In the genomic region with DNA sequence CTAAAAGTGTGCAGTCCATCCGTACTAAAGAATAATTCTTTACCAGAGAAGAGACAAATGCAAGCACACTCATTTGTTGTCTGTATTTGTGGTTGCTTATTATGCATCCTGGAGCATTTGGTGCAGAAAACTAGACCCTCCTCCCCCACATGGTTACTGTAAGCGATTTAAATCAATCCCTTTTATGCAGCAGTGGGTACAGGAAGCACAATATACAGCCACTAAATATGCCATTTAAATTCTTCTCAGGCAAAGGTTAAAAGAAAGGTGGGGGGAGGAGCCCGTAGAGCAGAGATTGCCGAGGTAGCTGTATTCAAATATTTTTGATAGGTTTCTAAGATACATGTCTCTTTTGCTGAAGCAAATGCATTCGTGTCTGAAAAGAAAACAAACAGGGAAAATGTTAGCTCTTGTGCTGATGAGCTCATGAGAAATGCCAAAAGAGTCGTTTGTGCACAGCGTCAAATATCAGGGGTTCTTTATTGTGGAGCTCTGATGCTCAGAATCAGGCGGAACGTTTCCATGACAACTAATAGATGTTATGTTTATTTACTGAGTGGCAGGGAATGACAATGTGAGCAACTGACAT, we compare ENCODE assay signal across 13 cellular contexts.
DNase-seq lines count a peak whose midpoint lies in the region; ATAC-seq lines count a peak whose summit lies in the region.
"Had no signal": no experiment of that assay in that cellular context is flagged by ENCODE, and none has a peak within 500 bp of the region (broad histone marks: within the 10 kb centered on the region; RNA-seq: fewer than 3 reads in every experiment).

No MANE protein-coding gene starts in this region.

- no peak overlapping the region for H3K9ac ChIP-seq in mucosa of rectum (ENCODE audit: low read depth in 1 of 2, low read length in 2 of 2)

- H3K4me3 ChIP-seq in mucosa of rectum (ENCODE audit: low read length in 2 of 2): no peak overlapping the region
- H3K4me3 ChIP-seq: prostate gland had no signal

- H3K9me3 Mint-ChIP-seq in activated T-cell treated with anti-CD3 and anti-CD28 coated beads, Interleukin-2, amount 50 U/mL, for 4 hours: no peaks in the 10 kb centered on the region

- no peak for ATAC-seq in activated T-cell treated with anti-CD3 and anti-CD28 coated beads, Interleukin-2, amount 50 U/mL, for 4 hours
- no peak for ATAC-seq in GM18870 (IDR thresholded peaks at IDR 0.05; ENCODE audit: unreplicated experiment)
- ATAC-seq: PC-3, WTC11 had no signal

- no peaks in the 10 kb centered on the region for H3K27me3 ChIP-seq in mucosa of rectum (ENCODE audit: control insufficient read depth in 2 of 2, insufficient read depth in 2 of 2, low read length in 2 of 2)

- no peaks in the 10 kb centered on the region for H3K9me3 ChIP-seq in mucosa of rectum (ENCODE audit: control insufficient read depth in 2 of 2, low read length in 2 of 2)
- H3K9me3 ChIP-seq: prostate gland had no signal

- DNase-seq in DMS53 (lab: John Stamatoyannopoulos, UW): peak; percentile 99
- peak; percentile 75 for DNase-seq in NCI-H2029 treated with DMSO at 0.1 percent for 48 hours (lab: John Stamatoyannopoulos, UW)
- DNase-seq in astrocyte of the hippocampus (ENCODE audit: low read depth, low spot score): peak; percentile 70
- no peak for DNase-seq in activated T-cell treated with anti-CD3 and anti-CD28 coated beads, Interleukin-2, amount 50 U/mL, for 4 hours
- no peak for DNase-seq in EL
- DNase-seq in activated CD4-positive, alpha-beta T cell treated with anti-CD3 and anti-CD28 coated beads for 48 hours: no peak
- DNase-seq: activated naive CD4-positive, alpha-beta T cell; effector CD4-positive, alpha-beta T cell; PC-3 had no signal

- H3K4me3 Mint-ChIP-seq in activated T-cell treated with anti-CD3 and anti-CD28 coated beads, Interleukin-2, amount 50 U/mL, for 4 hours: no peak overlapping the region
- H3K4me3 Mint-ChIP-seq: WTC11 had no signal

- H3K4me1 Mint-ChIP-seq in activated T-cell treated with anti-CD3 and anti-CD28 coated beads, Interleukin-2, amount 50 U/mL, for 4 hours (ENCODE audit: low read depth): no peaks in the 10 kb centered on the region

- no peaks in the 10 kb centered on the region for H3K27me3 Mint-ChIP-seq in activated T-cell treated with anti-CD3 and anti-CD28 coated beads, Interleukin-2, amount 50 U/mL, for 4 hours (ENCODE audit: low read depth)

- peaks cover 0 to 9% of the 10 kb centered on the region in 2 donors for H3K4me1 ChIP-seq in mucosa of rectum (ENCODE audit: control insufficient read depth in 2 of 2, insufficient read depth in 2 of 2, low read length in 2 of 2)

- H3K27ac ChIP-seq in mucosa of rectum (ENCODE audit: low read depth in 2 of 2, low read length in 2 of 2): peak overlapping the region; percentile 47 to 63
- H3K27ac ChIP-seq: prostate gland had no signal

- H3K36me3 Mint-ChIP-seq in activated T-cell treated with anti-CD3 and anti-CD28 coated beads, Interleukin-2, amount 50 U/mL, for 4 hours (ENCODE audit: insufficient read depth): no peaks in the 10 kb centered on the region
- H3K36me3 Mint-ChIP-seq: WTC11 had no signal

- no peaks in the 10 kb centered on the region for H3K36me3 ChIP-seq in mucosa of rectum (ENCODE audit: control insufficient read depth in 2 of 2, insufficient read depth in 2 of 2, low read length in 2 of 2)
- H3K36me3 ChIP-seq: prostate gland had no signal

Comparison
In these comparisons a context has a peak if more than half of its experiments do, and no peak if none do; other contexts are left out.
1. DNase-seq: peak in DMS53 (single experiment), NCI-H2029 treated with DMSO at 0.1 percent for 48 hours (single experiment) and astrocyte of the hippocampus (single experiment); none in activated T-cell treated with anti-CD3 and anti-CD28 coated beads, Interleukin-2, amount 50 U/mL, for 4 hours (single experiment), EL (single experiment) and activated CD4-positive, alpha-beta T cell treated with anti-CD3 and anti-CD28 coated beads for 48 hours (single experiment).